ENCODE assay signal across 11 cellular contexts in the genomic region with DNA sequence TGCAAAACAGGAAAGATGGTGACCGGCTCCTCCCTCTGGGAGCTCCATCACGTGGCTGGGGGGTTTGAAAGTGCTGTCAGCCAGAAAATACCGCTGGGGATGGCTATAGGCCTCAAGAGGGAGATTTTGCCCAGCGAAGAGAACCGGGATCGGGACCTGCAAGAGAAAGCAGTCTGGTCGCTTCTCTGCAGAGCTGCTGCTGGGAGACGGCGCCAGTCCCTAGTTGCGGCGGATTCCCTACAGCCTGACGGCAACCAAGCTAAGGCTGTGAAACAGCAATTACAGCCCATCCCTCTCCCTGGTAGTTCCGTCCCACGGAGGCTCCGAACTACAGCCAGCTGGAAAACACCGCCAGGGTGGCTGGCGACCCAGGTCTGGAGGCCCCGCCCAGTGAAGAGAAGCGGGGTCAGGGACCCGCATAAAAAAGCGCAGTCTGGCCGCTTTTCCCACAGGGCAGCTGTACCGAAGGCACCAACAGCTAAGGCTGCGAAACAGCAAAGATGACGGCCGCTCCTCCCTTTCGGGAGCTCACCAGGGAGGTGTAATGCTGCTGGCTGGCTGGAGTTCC.
DNase-seq lines count a peak whose midpoint lies in the region; ATAC-seq, FAIRE-seq and TF ChIP-seq lines count a peak whose summit lies in the region.
"Had no signal": no experiment of that assay in that cellular context is flagged by ENCODE, and none has a peak within 500 bp of the region (broad histone marks: within the 10 kb centered on the region; RNA-seq: fewer than 3 reads in every experiment).

No MANE protein-coding gene starts in this region.

- H2AFZ ChIP-seq in mammary epithelial cell (ENCODE audit: low read depth, low read length): peak overlapping the region; percentile 90

- in situ Hi-C loops in mammary epithelial cell (cut with MboI; ENCODE audit: low sequenced_read_pairs in 2 of 2): no loop called here

- BruUV-seq in mammary epithelial cell (replicated peaks; lab: Mats Ljungman, UMichigan): no TSS peak

- FAIRE-seq in kidney (lab: Jason Lieb, UNC): no peak
- FAIRE-seq: islet of Langerhans, K562 had no signal

- intact Hi-C loops in mammary epithelial cell (cut with micrococcal nuclease) (no loop called here), kidney (cut with DNase I) (no loop called here)

- H3K4me2 ChIP-seq in mammary epithelial cell (ENCODE audit: insufficient read depth, low read depth, low read length): peak overlapping the region; percentile 46

- TF ChIP-seq CTCF in mammary epithelial cell (conservative IDR thresholded peaks at IDR 0.05 in 1 of 2, IDR thresholded peaks at IDR 0.05 in 1 of 2; ENCODE audit: extremely low read depth in 1 of 2, insufficient read depth in 1 of 2, low read depth in 1 of 2, low read length in 2 of 2) (no peak), kidney (IDR thresholded peaks at IDR 0.05; ENCODE audit: borderline replicate concordance, extremely low read depth, insufficient read depth) (no peak), BE2C (IDR thresholded peaks at IDR 0.05; ENCODE audit: low read depth, low read length) (no peak)

- CTCF ChIA-PET in mammary epithelial cell (lab: Charles Lee; ENCODE audit: low non-redundant PET): no interaction called here

- WGBS in mammary epithelial cell (ENCODE audit: low coverage, missing lambda C conversion rate): 22% methylated on average over 20 of the region's 27 CpGs

- peak; percentile 55 for DNase-seq in H7
- DNase-seq in mammary epithelial cell: no peak
- peak; percentile 68 for DNase-seq in kidney
- no peak for DNase-seq in stimulated activated naive CD8-positive, alpha-beta T cell treated with anti-CD3 and anti-CD28 coated beads, Interleukin-15, Interleukin-2, amounts not matched to agents 100 U/mL and 50 U/mL, for 24 hours
- DNase-seq in BE2C: no peak
- DNase-seq: activated naive CD8-positive, alpha-beta T cell treated with anti-CD3 and anti-CD28 coated beads for 36 hours had no signal

- H3K79me2 ChIP-seq in mammary epithelial cell (ENCODE audit: insufficient read depth, low read length): no peaks in the 10 kb centered on the region

- H3K4me3 ChIP-seq in H7 (ENCODE audit: insufficient read depth, low read depth, low read length) (peak overlapping the region; percentile 44), mammary epithelial cell (replicated peaks in 1 of 3; ENCODE audit: insufficient read depth in 1 of 3, low read depth in 2 of 3, low read length in 3 of 3) (no peak overlapping the region), kidney (ENCODE audit: low read length in 2 of 2) (peak overlapping the region; percentile 41 to 55), skin epidermis (peak overlapping the region; percentile 4 to 37 (median 20)), BE2C (ENCODE audit: low read depth, low read length) (no peak overlapping the region)
- H3K4me3 ChIP-seq: K562 had no signal

- H3K4me1 ChIP-seq in mammary epithelial cell (ENCODE audit: insufficient read depth, low read length) (peaks cover 3% of the 10 kb centered on the region), kidney (ENCODE audit: control insufficient read depth in 1 of 2, insufficient read depth in 1 of 2, low read depth in 1 of 2, low read length in 2 of 2) (no peaks in the 10 kb centered on the region), BE2C (no peaks in the 10 kb centered on the region)

- no peaks in the 10 kb centered on the region for H3K36me3 ChIP-seq in H7 (replicated peaks; ENCODE audit: control insufficient read depth, insufficient read depth, low read length)
- H3K36me3 ChIP-seq in mammary epithelial cell (ENCODE audit: insufficient read depth, low read length): no peaks in the 10 kb centered on the region
- H3K36me3 ChIP-seq in kidney (ENCODE audit: control insufficient read depth in 1 of 2, insufficient read depth in 2 of 2, low read length in 2 of 2): no peaks in the 10 kb centered on the region
- H3K36me3 ChIP-seq in BE2C: no peaks in the 10 kb centered on the region

- no peaks in the 10 kb centered on the region for H4K20me1 ChIP-seq in mammary epithelial cell (ENCODE audit: insufficient read depth, low read length)

- ATAC-seq in HG03565 (IDR thresholded peaks at IDR 0.05; ENCODE audit: unreplicated experiment) (no peak), GM21825 (IDR thresholded peaks at IDR 0.05; ENCODE audit: unreplicated experiment) (no peak)
- no peak for ATAC-seq in stimulated activated naive CD8-positive, alpha-beta T cell treated with anti-CD3 and anti-CD28 coated beads, Interleukin-15, Interleukin-2, amounts not matched to agents 100 U/mL and 50 U/mL, for 24 hours
- ATAC-seq: K562 had no signal

- H3K9me3 ChIP-seq in mammary epithelial cell (replicated peaks; ENCODE audit: insufficient read depth, low read length) (no peaks in the 10 kb centered on the region), kidney (ENCODE audit: control insufficient read depth in 1 of 2, low read length in 2 of 2) (no peaks in the 10 kb centered on the region), BE2C (no peaks in the 10 kb centered on the region)

- H3K27me3 ChIP-seq in H7 (ENCODE audit: control insufficient read depth, insufficient read depth, low read length) (no peaks in the 10 kb centered on the region), mammary epithelial cell (ENCODE audit: insufficient read depth, low read length) (no peaks in the 10 kb centered on the region), BE2C (peaks cover 3% of the 10 kb centered on the region; the same call in 1 of the 2 replicates)

- no peak overlapping the region for H3K27ac ChIP-seq in mammary epithelial cell (ENCODE audit: insufficient read depth, low read depth, low read length)
- H3K27ac ChIP-seq in kidney (ENCODE audit: low read depth in 2 of 2, low read length in 2 of 2): no peak overlapping the region
- no peak overlapping the region for H3K27ac ChIP-seq in skin epidermis

- H3K9ac ChIP-seq in mammary epithelial cell (ENCODE audit: insufficient read depth, low read length) (no peak overlapping the region), kidney (ENCODE audit: low read length in 2 of 2) (no peak overlapping the region)

- dilution Hi-C loops in mammary epithelial cell (cut with HindIII; ENCODE audit: low sequenced_read_pairs): no loop called here

Comparison
In these comparisons a context has a peak if more than half of its experiments do, and no peak if none do; other contexts are left out.
1. DNase-seq: peak in H7 (single experiment) and kidney (single experiment); none in mammary epithelial cell (single experiment), stimulated activated naive CD8-positive, alpha-beta T cell treated with anti-CD3 and anti-CD28 coated beads, Interleukin-15, Interleukin-2, amounts not matched to agents 100 U/mL and 50 U/mL, for 24 hours (single experiment) and BE2C (single experiment).
2. H3K4me3 ChIP-seq: peak in H7 (single experiment), kidney (2 of 2) and skin epidermis (7 of 7); none in mammary epithelial cell (0 of 3) and BE2C (single experiment).